9 cellular contexts compared by ENCODE assay signal in genomic region chr2:45567974-45568789, GRCh38. TPM values are rescaled to one million over a fixed set of nuclear protein-coding genes. Genes with fewer than 3 reads are reported as not detected.
DNase-seq lines count a peak whose midpoint lies in the region; ATAC-seq and TF ChIP-seq lines count a peak whose summit lies in the region.
"Had no signal": no experiment of that assay in that cellular context is flagged by ENCODE, and none has a peak within 500 bp of the region (broad histone marks: within the 10 kb centered on the region; RNA-seq: fewer than 3 reads in every experiment).

No MANE protein-coding gene starts in this region.

- TF ChIP-seq CTCF in GM13976 (IDR thresholded peaks at IDR 0.05; ENCODE audit: borderline replicate concordance, control extremely low read depth, extremely low read depth, insufficient read depth, missing control alignments) (no peak), mammary epithelial cell (conservative IDR thresholded peaks at IDR 0.05 in 1 of 2, IDR thresholded peaks at IDR 0.05 in 1 of 2; ENCODE audit: extremely low read depth in 1 of 2, insufficient read depth in 1 of 2, low read depth in 1 of 2, low read length in 2 of 2) (no peak)

- no peaks in the 10 kb centered on the region for H3K27me3 ChIP-seq in mammary epithelial cell (ENCODE audit: insufficient read depth, low read length)
- no peaks in the 10 kb centered on the region for H3K27me3 ChIP-seq in muscle layer of duodenum (ENCODE audit: low read depth, low read length)

- DNase-seq in GM13976 (ENCODE audit: low spot score) (peak; percentile 63), KG1 (lab: John Stamatoyannopoulos, UW) (peak; percentile 79), mammary epithelial cell (no peak), dedifferentiated amniotic fluid mesenchymal stem cell (ENCODE audit: extremely low spot score) (no peak), NCI-H187 (lab: John Stamatoyannopoulos, UW) (no peak), cerebellar cortex (ENCODE audit: low spot score) (no peak)

- CTCF ChIA-PET in mammary epithelial cell (lab: Charles Lee; ENCODE audit: low non-redundant PET), result interaction anchor here (0.6 kb wide), 1 partner anchor 587 kb away, joined by 3 read pairs; no protein-coding TSS in a partner anchor

- 96% methylated on average over 5 of the region's 5 CpGs for WGBS in mammary epithelial cell (ENCODE audit: low coverage, missing lambda C conversion rate)

- H3K4me1 ChIP-seq in mammary epithelial cell (ENCODE audit: insufficient read depth, low read length) (peaks cover 23% of the 10 kb centered on the region), muscle layer of duodenum (ENCODE audit: control insufficient read depth in 1 of 2, insufficient read depth in 2 of 2, low read length in 2 of 2) (no peaks in the 10 kb centered on the region)

- no peak overlapping the region for H3K27ac ChIP-seq in mammary epithelial cell (ENCODE audit: insufficient read depth, low read depth, low read length)
- peak overlapping the region; percentile 28 for H3K27ac ChIP-seq in muscle layer of duodenum (ENCODE audit: low read length)

- H3K36me3 ChIP-seq in mammary epithelial cell (ENCODE audit: insufficient read depth, low read length) (peaks cover 8% of the 10 kb centered on the region), muscle layer of duodenum (ENCODE audit: control insufficient read depth in 1 of 2, insufficient read depth in 2 of 2, low read length in 2 of 2) (peaks cover 0 to 4% of the 10 kb centered on the region in 2 donors)

- H3K9me3 ChIP-seq in mammary epithelial cell (replicated peaks; ENCODE audit: insufficient read depth, low read length) (no peaks in the 10 kb centered on the region), muscle layer of duodenum (ENCODE audit: control insufficient read depth in 1 of 2, low read length in 2 of 2) (no peaks in the 10 kb centered on the region)

- dilution Hi-C loops in mammary epithelial cell (cut with HindIII; ENCODE audit: low sequenced_read_pairs), result no loop called here

- peaks cover 9% of the 10 kb centered on the region for H3K79me2 ChIP-seq in mammary epithelial cell (ENCODE audit: insufficient read depth, low read length)

- no TSS peak for BruUV-seq in mammary epithelial cell (replicated peaks; lab: Mats Ljungman, UMichigan)

- H3K4me3 ChIP-seq in mammary epithelial cell (replicated peaks in 1 of 3; ENCODE audit: insufficient read depth in 1 of 3, low read depth in 2 of 3, low read length in 3 of 3), result no peak overlapping the region
- H3K4me3 ChIP-seq in muscle layer of duodenum (ENCODE audit: low read depth in 1 of 2, low read length in 2 of 2), result peak overlapping the region in 1 of 2 donors; percentile 8

- in situ Hi-C loops in GM13976 (cut with MboI; ENCODE audit: low sequenced_read_pairs, unreplicated experiment), result no loop called here
- in situ Hi-C loops in mammary epithelial cell (cut with MboI; ENCODE audit: low sequenced_read_pairs in 2 of 2), result no loop called here

- H3K9ac ChIP-seq in mammary epithelial cell (ENCODE audit: insufficient read depth, low read length), result no peak overlapping the region

- intact Hi-C loops in mammary epithelial cell (cut with micrococcal nuclease), result no loop called here

- H2AFZ ChIP-seq in mammary epithelial cell (ENCODE audit: low read depth, low read length), result peak overlapping the region; percentile 0

- H3K4me2 ChIP-seq in mammary epithelial cell (ENCODE audit: insufficient read depth, low read depth, low read length), result peak overlapping the region; percentile 62

- H4K20me1 ChIP-seq in mammary epithelial cell (ENCODE audit: insufficient read depth, low read length), result no peaks in the 10 kb centered on the region

- peak; percentile 96 for ATAC-seq in GM21723 (IDR thresholded peaks at IDR 0.05; ENCODE audit: unreplicated experiment)
- ATAC-seq: Panc1 had no signal

RNA-seq across cellular contexts. Expression of gene SRBD1, which starts 42.9 kb away (rescaled TPM):
- total RNA-seq in mammary epithelial cell, result 10 to 100 TPM; 14.3 to 18.8 TPM
- 4.8 TPM for polyA plus RNA-seq in mammary epithelial cell
- 25.9 TPM for polyA minus RNA-seq in mammary epithelial cell

Comparison
In these comparisons a context has a peak if more than half of its experiments do, and no peak if none do; other contexts are left out.
1. DNase-seq: peak in GM13976 (single experiment) and KG1 (single experiment); none in mammary epithelial cell (single experiment), dedifferentiated amniotic fluid mesenchymal stem cell (single experiment), NCI-H187 (0 of 2) and cerebellar cortex (single experiment).